Comparison of ENCODE assay signal across 26 cellular contexts in the genomic region with DNA sequence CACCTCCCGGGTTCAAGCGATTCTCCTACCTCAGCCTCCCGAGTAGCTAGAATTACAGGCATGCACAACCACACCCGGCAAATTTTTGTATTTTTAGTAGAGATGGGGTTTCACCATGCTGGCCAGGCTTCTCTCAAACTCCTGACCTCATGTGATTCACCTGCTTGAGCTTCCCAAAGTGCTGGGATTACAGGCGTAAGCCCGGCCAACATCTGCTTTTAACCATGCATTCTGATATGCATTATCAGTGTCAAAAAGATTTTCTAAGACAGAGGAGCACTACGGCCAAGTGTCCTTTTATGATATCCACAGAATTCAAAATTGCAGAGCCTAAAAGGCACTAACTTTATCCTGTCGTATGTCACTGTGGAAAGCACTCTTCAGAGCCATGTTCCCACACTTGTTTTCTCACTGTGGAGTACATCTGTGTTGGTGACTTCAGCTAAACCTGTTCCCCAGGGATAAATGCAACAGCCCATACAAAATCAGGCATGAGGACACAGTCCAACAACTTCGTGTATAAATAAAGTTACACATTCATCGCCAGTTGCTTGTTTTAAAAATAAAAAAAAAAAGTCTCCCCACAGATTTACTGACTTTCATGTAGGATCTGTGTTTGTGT.
"Had no signal": no experiment of that assay in that cellular context is flagged by ENCODE, and none has a peak within 500 bp of the region (broad histone marks: within the 10 kb centered on the region; RNA-seq: fewer than 3 reads in every experiment).

No MANE protein-coding gene starts in this region.

- H3K4me1 Mint-ChIP-seq: activated CD4-positive, alpha-beta memory T cell treated with anti-CD3 and anti-CD28 coated beads, Interleukin-2, amount 10 ng/mL, durations not matched to agents 7 days and 5 days; activated CD4-positive, alpha-beta T cell treated with anti-CD3 and anti-CD28 coated beads for 36 hours; activated T-helper 17 cell treated with anti-CD3 and anti-CD28 coated beads, Interleukin-2, amount 50 U/mL, for 72 hours had no signal

- ATAC-seq: activated CD4-positive, alpha-beta T cell treated with anti-CD3 and anti-CD28 coated beads for 36 hours; activated T-helper 17 cell treated with anti-CD3 and anti-CD28 coated beads, Interleukin-2, amount 50 U/mL, for 72 hours had no signal

- H3K9me3 Mint-ChIP-seq: activated CD4-positive, alpha-beta memory T cell treated with anti-CD3 and anti-CD28 coated beads, Interleukin-2, amount 10 ng/mL, durations not matched to agents 7 days and 5 days; activated naive CD4-positive, alpha-beta T cell treated with anti-CD3 and anti-CD28 coated beads for 36 hours; activated T-helper 17 cell treated with anti-CD3 and anti-CD28 coated beads, Interleukin-2, amount 50 U/mL, for 72 hours had no signal

- H3K9ac ChIP-seq: SK-N-SH had no signal

- H3K27ac Mint-ChIP-seq: activated CD4-positive, alpha-beta memory T cell treated with anti-CD3 and anti-CD28 coated beads, Interleukin-2, amount 10 ng/mL, durations not matched to agents 7 days and 5 days; activated CD4-positive, alpha-beta T cell treated with anti-CD3 and anti-CD28 coated beads for 36 hours; activated naive CD4-positive, alpha-beta T cell treated with anti-CD3 and anti-CD28 coated beads for 36 hours; activated naive CD8-positive, alpha-beta T cell; activated T-helper 17 cell treated with anti-CD3 and anti-CD28 coated beads, Interleukin-2, amount 50 U/mL, for 72 hours had no signal

- DNase-seq: activated CD4-positive, alpha-beta memory T cell treated with anti-CD3 and anti-CD28 coated beads, Interleukin-2, amount 10 ng/mL, durations not matched to agents 7 days and 5 days; activated CD4-positive, alpha-beta T cell treated with anti-CD3 and anti-CD28 coated beads for 36 hours; activated CD4-positive, alpha-beta T cell treated with anti-CD3 and anti-CD28 coated beads, Interleukin-2, amount 50 U/mL, for 1 hour; activated gamma-delta T cell; activated naive CD4-positive, alpha-beta T cell treated with anti-CD3 and anti-CD28 coated beads for 36 hours; activated T-cell treated with anti-CD3 and anti-CD28 coated beads for 4 hours; activated T-cell treated with anti-CD3 and anti-CD28 coated beads, Interleukin-2, amount 50 U/mL, for 48 hours; amygdala; brain microvascular endothelial cell; cerebellar nuclear complex; KG1; NCI-H1092; NCI-H1417 treated with DMSO at 0.1 percent for 48 hours; NCI-H187; NCI-H2081; NCI-H446 treated with DMSO at 0.1 percent for 48 hours; NCI-H524 treated with DMSO at 0.1 percent for 48 hours; NCI-H748 treated with DMSO at 0.1 percent for 48 hours; Right ventricle myocardium superior; SK-N-SH; T-helper 1 cell had no signal

- H3K27ac ChIP-seq: brain microvascular endothelial cell, RWPE1, SJCRH30, VCaP had no signal

- H3K4me2 ChIP-seq: SK-N-SH had no signal

- H3K4me3 Mint-ChIP-seq: activated CD4-positive, alpha-beta memory T cell treated with anti-CD3 and anti-CD28 coated beads, Interleukin-2, amount 10 ng/mL, durations not matched to agents 7 days and 5 days; activated CD4-positive, alpha-beta T cell treated with anti-CD3 and anti-CD28 coated beads for 36 hours; activated naive CD4-positive, alpha-beta T cell treated with anti-CD3 and anti-CD28 coated beads for 36 hours; activated naive CD8-positive, alpha-beta T cell; activated T-helper 17 cell treated with anti-CD3 and anti-CD28 coated beads, Interleukin-2, amount 50 U/mL, for 72 hours had no signal

- H3K36me3 ChIP-seq: SJCRH30 had no signal

- H3K27me3 ChIP-seq: brain microvascular endothelial cell, SJCRH30 had no signal

- H3K9me3 ChIP-seq: SJCRH30, SK-N-SH had no signal

- H3K4me3 ChIP-seq: SJCRH30 had no signal
